Comparison of ENCODE assay signal across 14 cellular contexts in genomic region chr4:26458104-26458503, GRCh38. TPM values are rescaled to one million over a fixed set of nuclear protein-coding genes. Genes with fewer than 3 reads are reported as not detected.
A peak's percentile ranks its signal among the peaks of the same experiment; 100 is the strongest.
DNase-seq lines count a peak whose midpoint lies in the region; ATAC-seq and TF ChIP-seq lines count a peak whose summit lies in the region.
"Had no signal": no experiment of that assay in that cellular context is flagged by ENCODE, and none has a peak within 500 bp of the region (broad histone marks: within the 10 kb centered on the region; RNA-seq: fewer than 3 reads in every experiment).

No MANE protein-coding gene starts in this region.

- H3K4me1 ChIP-seq in naive thymus-derived CD4-positive, alpha-beta T cell (ENCODE audit: control insufficient read depth in 2 of 2, insufficient read depth in 2 of 2, low read length in 2 of 2): peaks cover 0 to 16% of the 10 kb centered on the region in 2 donors

- H3K9me3 Mint-ChIP-seq in CD4-positive, alpha-beta T cell: peaks cover 2% of the 10 kb centered on the region
- H3K9me3 Mint-ChIP-seq in IgD-negative memory B cell: no peaks in the 10 kb centered on the region
- H3K9me3 Mint-ChIP-seq in activated T-helper 1 cell treated with anti-CD3 and anti-CD28 coated beads, Interleukin-12 subunit alpha, Interleukin-12 subunit beta, Interleukin-2, Interleukin-4 antibody, amounts not matched to agents 30 ng/mL and 10 ng/mL and 1 ng/mL, durations not matched to agents 14 hours and 24 hours and 36 hours: no peaks in the 10 kb centered on the region
- peaks cover 0 to 13% (median 1%) of the 10 kb centered on the region in 11 donors for H3K9me3 Mint-ChIP-seq in naive thymus-derived CD4-positive, alpha-beta T cell
- H3K9me3 Mint-ChIP-seq: activated naive CD8-positive, alpha-beta T cell treated with anti-CD3 and anti-CD28 coated beads for 36 hours had no signal

- no peak for TF ChIP-seq CTCF in CD4-positive, alpha-beta T cell (IDR thresholded peaks at IDR 0.05)

- peaks cover 6% of the 10 kb centered on the region for H3K9me3 ChIP-seq in CD4-positive, alpha-beta T cell (ENCODE audit: control insufficient read depth, low read length)
- H3K9me3 ChIP-seq in naive thymus-derived CD4-positive, alpha-beta T cell (ENCODE audit: control insufficient read depth in 2 of 3, low read length in 3 of 3): no peaks in the 10 kb centered on the region

- POLR2A ChIA-PET in CD4-positive, alpha-beta T cell (lab: Charles Lee): interaction anchor here (0.9 to 2.6 kb wide), 5 partner anchors 126 to 1192 kb away, joined by 3 to 13 read pairs (median 5); partner anchors contain the start of genes STIM2 and TBC1D19
- POLR2A ChIA-PET in naive thymus-derived CD4-positive, alpha-beta T cell (lab: Charles Lee): interaction anchor here (1.1 to 1.5 kb wide), 2 partner anchors 126 to 409 kb away, joined by 3 read pairs; partner anchors contain the start of gene TBC1D19

- peak; percentile 88 for ATAC-seq in CD4-positive, alpha-beta T cell (ENCODE audit: poor library complexity)
- ATAC-seq in naive thymus-derived CD4-positive, alpha-beta T cell: peak; percentile 66
- ATAC-seq in GM21526 (IDR thresholded peaks at IDR 0.05; ENCODE audit: low FRiP score, unreplicated experiment): no peak

- H3K4me3 Mint-ChIP-seq in CD4-positive, alpha-beta T cell: peak overlapping the region; percentile 49
- H3K4me3 Mint-ChIP-seq in IgD-negative memory B cell: no peak overlapping the region
- peak overlapping the region; percentile 31 for H3K4me3 Mint-ChIP-seq in activated T-helper 1 cell treated with anti-CD3 and anti-CD28 coated beads, Interleukin-12 subunit alpha, Interleukin-12 subunit beta, Interleukin-2, Interleukin-4 antibody, amounts not matched to agents 30 ng/mL and 10 ng/mL and 1 ng/mL, durations not matched to agents 14 hours and 24 hours and 36 hours
- H3K4me3 Mint-ChIP-seq in naive thymus-derived CD4-positive, alpha-beta T cell: peak overlapping the region in 8 of 10 donors; percentile 8 to 80 (median 59)
- H3K4me3 Mint-ChIP-seq: activated naive CD8-positive, alpha-beta T cell treated with anti-CD3 and anti-CD28 coated beads for 36 hours; dendritic cell treated with granulocyte-macrophage colony-stimulating factor and Interleukin-4, amounts not matched to agents 40 ng/mL and 50 ng/mL, for 4 days had no signal

- no peak overlapping the region for H3K27ac ChIP-seq in CD4-positive, alpha-beta T cell (ENCODE audit: low read depth, low read length)
- H3K27ac ChIP-seq in naive thymus-derived CD4-positive, alpha-beta T cell (ENCODE audit: low read depth, low read length): no peak overlapping the region

- CTCF ChIA-PET in CD4-positive, alpha-beta T cell (lab: Charles Lee): interaction anchor here (1.2 kb wide), 1 partner anchor 126 kb away, joined by 5 read pairs; the partner anchor contains the start of gene TBC1D19
- CTCF ChIA-PET in naive thymus-derived CD4-positive, alpha-beta T cell (lab: Charles Lee): interaction anchor here (0.6 to 1.4 kb wide), 7 partner anchors 9 to 626 kb away, joined by 3 to 6 read pairs (median 3); no protein-coding TSS in a partner anchor

- H3K4me1 Mint-ChIP-seq in CD4-positive, alpha-beta T cell (ENCODE audit: low read depth): peaks cover 28% of the 10 kb centered on the region
- peaks cover 4 to 8% (median 4%) of the 10 kb centered on the region in 3 donors for H3K4me1 Mint-ChIP-seq in IgD-negative memory B cell
- H3K4me1 Mint-ChIP-seq in activated T-helper 1 cell treated with anti-CD3 and anti-CD28 coated beads, Interleukin-12 subunit alpha, Interleukin-12 subunit beta, Interleukin-2, Interleukin-4 antibody, amounts not matched to agents 30 ng/mL and 10 ng/mL and 1 ng/mL, durations not matched to agents 14 hours and 24 hours and 36 hours (ENCODE audit: low read depth): peaks cover 13% of the 10 kb centered on the region
- H3K4me1 Mint-ChIP-seq in naive thymus-derived CD4-positive, alpha-beta T cell: peaks cover 0 to 30% (median 20%) of the 10 kb centered on the region in 7 donors

- H3K4me3 ChIP-seq in naive thymus-derived CD4-positive, alpha-beta T cell (ENCODE audit: low read length): no peak overlapping the region

- H3K27ac Mint-ChIP-seq in CD4-positive, alpha-beta T cell: peak overlapping the region; percentile 70
- peak overlapping the region in 2 of 3 donors; percentile 51 to 64 for H3K27ac Mint-ChIP-seq in IgD-negative memory B cell
- H3K27ac Mint-ChIP-seq in activated T-helper 1 cell treated with anti-CD3 and anti-CD28 coated beads, Interleukin-12 subunit alpha, Interleukin-12 subunit beta, Interleukin-2, Interleukin-4 antibody, amounts not matched to agents 30 ng/mL and 10 ng/mL and 1 ng/mL, durations not matched to agents 14 hours and 24 hours and 36 hours: no peak overlapping the region
- H3K27ac Mint-ChIP-seq in naive thymus-derived CD4-positive, alpha-beta T cell: peak overlapping the region in 7 of 9 donors; percentile 5 to 89 (median 79)
- H3K27ac Mint-ChIP-seq: activated naive CD8-positive, alpha-beta T cell treated with anti-CD3 and anti-CD28 coated beads for 36 hours; dendritic cell treated with granulocyte-macrophage colony-stimulating factor and Interleukin-4, amounts not matched to agents 40 ng/mL and 50 ng/mL, for 4 days had no signal

- DNase-seq in CD4-positive, alpha-beta T cell: peak in 1 of 10 experiments; percentile 30
- no peak for DNase-seq in activated T-helper 1 cell treated with anti-CD3 and anti-CD28 coated beads, Interleukin-12 subunit alpha, Interleukin-12 subunit beta, Interleukin-2, Interleukin-4 antibody, amounts not matched to agents 30 ng/mL and 10 ng/mL and 1 ng/mL, durations not matched to agents 14 hours and 24 hours and 36 hours (ENCODE audit: low spot score)
- peak in 6 of 9 donors; percentile 5 to 62 (median 30) for DNase-seq in naive thymus-derived CD4-positive, alpha-beta T cell
- DNase-seq in inferior parietal cortex (ENCODE audit: extremely low spot score) (no peak), GM19238 (ENCODE audit: insufficient read length, low spot score) (no peak), glomerular visceral epithelial cell (ENCODE audit: extremely low spot score) (no peak)
- DNase-seq: activated naive CD8-positive, alpha-beta T cell treated with anti-CD3 and anti-CD28 coated beads for 36 hours; NCI-H1105 had no signal

- no peaks in the 10 kb centered on the region for H3K27me3 ChIP-seq in CD4-positive, alpha-beta T cell (ENCODE audit: control insufficient read depth, insufficient read depth, low read length)
- no peaks in the 10 kb centered on the region for H3K27me3 ChIP-seq in naive thymus-derived CD4-positive, alpha-beta T cell (ENCODE audit: control insufficient read depth in 2 of 2, insufficient read depth in 2 of 2, low read length in 2 of 2)

- no peaks in the 10 kb centered on the region for H3K27me3 Mint-ChIP-seq in CD4-positive, alpha-beta T cell
- H3K27me3 Mint-ChIP-seq in IgD-negative memory B cell: peaks cover 8% of the 10 kb centered on the region
- peaks cover 2% of the 10 kb centered on the region for H3K27me3 Mint-ChIP-seq in activated T-helper 1 cell treated with anti-CD3 and anti-CD28 coated beads, Interleukin-12 subunit alpha, Interleukin-12 subunit beta, Interleukin-2, Interleukin-4 antibody, amounts not matched to agents 30 ng/mL and 10 ng/mL and 1 ng/mL, durations not matched to agents 14 hours and 24 hours and 36 hours (ENCODE audit: insufficient read depth)
- H3K27me3 Mint-ChIP-seq in naive thymus-derived CD4-positive, alpha-beta T cell: no peaks in the 10 kb centered on the region
- H3K27me3 Mint-ChIP-seq: activated naive CD8-positive, alpha-beta T cell treated with anti-CD3 and anti-CD28 coated beads for 36 hours had no signal

- H3K36me3 ChIP-seq in naive thymus-derived CD4-positive, alpha-beta T cell (ENCODE audit: control insufficient read depth in 2 of 3, insufficient read depth in 3 of 3, low read length in 3 of 3): no peaks in the 10 kb centered on the region

- intact Hi-C loops in CD4-positive, alpha-beta T cell (cut with DNase I, micrococcal nuclease): loop anchor here (2.0 to 10.0 kb wide), 3 partner anchors 127 to 551 kb away; partner anchors contain the start of gene TBC1D19 (in 1 of the 2)
- intact Hi-C loops in activated T-helper 1 cell treated with anti-CD3 and anti-CD28 coated beads, Interleukin-12 subunit alpha, Interleukin-12 subunit beta, Interleukin-2, Interleukin-4 antibody, amounts not matched to agents 30 ng/mL and 10 ng/mL and 1 ng/mL, durations not matched to agents 14 hours and 24 hours and 36 hours (cut with micrococcal nuclease): loop anchor here (5.0 to 10.0 kb wide), 2 partner anchors 124 to 397 kb away; partner anchors contain the start of gene TBC1D19
- intact Hi-C loops in naive thymus-derived CD4-positive, alpha-beta T cell (cut with micrococcal nuclease): loop anchor here (1.0 to 5.0 kb wide), 3 partner anchors 126 to 569 kb away; partner anchors contain the start of genes STIM2 (in 1 of the 2) and TBC1D19 (in 1 of the 2)

- H3K36me3 Mint-ChIP-seq in CD4-positive, alpha-beta T cell (ENCODE audit: low read depth): no peaks in the 10 kb centered on the region
- H3K36me3 Mint-ChIP-seq in IgD-negative memory B cell: no peaks in the 10 kb centered on the region
- H3K36me3 Mint-ChIP-seq in activated T-helper 1 cell treated with anti-CD3 and anti-CD28 coated beads, Interleukin-12 subunit alpha, Interleukin-12 subunit beta, Interleukin-2, Interleukin-4 antibody, amounts not matched to agents 30 ng/mL and 10 ng/mL and 1 ng/mL, durations not matched to agents 14 hours and 24 hours and 36 hours (ENCODE audit: low read depth): no peaks in the 10 kb centered on the region
- no peaks in the 10 kb centered on the region for H3K36me3 Mint-ChIP-seq in naive thymus-derived CD4-positive, alpha-beta T cell
- H3K36me3 Mint-ChIP-seq: activated naive CD8-positive, alpha-beta T cell treated with anti-CD3 and anti-CD28 coated beads for 36 hours had no signal

RNA-seq across cellular contexts. Expression of gene CCKAR, which starts 32.2 kb away (rescaled TPM):
- total RNA-seq in CD4-positive, alpha-beta T cell: not detected
- not detected for polyA plus RNA-seq in IgD-negative memory B cell
- not detected in 2 replicates for total RNA-seq in activated T-helper 1 cell treated with anti-CD3 and anti-CD28 coated beads, Interleukin-12 subunit alpha, Interleukin-12 subunit beta, Interleukin-2, Interleukin-4 antibody, amounts not matched to agents 30 ng/mL and 10 ng/mL and 1 ng/mL, durations not matched to agents 14 hours and 24 hours and 36 hours
- not detected for total RNA-seq in naive thymus-derived CD4-positive, alpha-beta T cell
- not detected for polyA plus RNA-seq in naive thymus-derived CD4-positive, alpha-beta T cell
- total RNA-seq: activated naive CD8-positive, alpha-beta T cell treated with anti-CD3 and anti-CD28 coated beads for 36 hours; mononuclear cell; NCI-H460; T-helper 2 cell treated with Interferon-gamma antibody and Interleukin-4, amounts not matched to agents 100 ng/mL and 5 ng/mL, for 36 hours had no signal

Comparison
In these comparisons a context has a peak if more than half of its experiments do, and no peak if none do; other contexts are left out.
1. DNase-seq: peak in naive thymus-derived CD4-positive, alpha-beta T cell (6 of 9); none in activated T-helper 1 cell treated with anti-CD3 and anti-CD28 coated beads, Interleukin-12 subunit alpha, Interleukin-12 subunit beta, Interleukin-2, Interleukin-4 antibody, amounts not matched to agents 30 ng/mL and 10 ng/mL and 1 ng/mL, durations not matched to agents 14 hours and 24 hours and 36 hours (single experiment), inferior parietal cortex (single experiment), GM19238 (single experiment) and glomerular visceral epithelial cell (single experiment).
2. H3K4me3 Mint-ChIP-seq: peak in CD4-positive, alpha-beta T cell (single experiment), activated T-helper 1 cell treated with anti-CD3 and anti-CD28 coated beads, Interleukin-12 subunit alpha, Interleukin-12 subunit beta, Interleukin-2, Interleukin-4 antibody, amounts not matched to agents 30 ng/mL and 10 ng/mL and 1 ng/mL, durations not matched to agents 14 hours and 24 hours and 36 hours (single experiment) and naive thymus-derived CD4-positive, alpha-beta T cell (8 of 10); none in IgD-negative memory B cell (0 of 4).